21 cellular contexts compared by ENCODE assay signal in the genomic region with DNA sequence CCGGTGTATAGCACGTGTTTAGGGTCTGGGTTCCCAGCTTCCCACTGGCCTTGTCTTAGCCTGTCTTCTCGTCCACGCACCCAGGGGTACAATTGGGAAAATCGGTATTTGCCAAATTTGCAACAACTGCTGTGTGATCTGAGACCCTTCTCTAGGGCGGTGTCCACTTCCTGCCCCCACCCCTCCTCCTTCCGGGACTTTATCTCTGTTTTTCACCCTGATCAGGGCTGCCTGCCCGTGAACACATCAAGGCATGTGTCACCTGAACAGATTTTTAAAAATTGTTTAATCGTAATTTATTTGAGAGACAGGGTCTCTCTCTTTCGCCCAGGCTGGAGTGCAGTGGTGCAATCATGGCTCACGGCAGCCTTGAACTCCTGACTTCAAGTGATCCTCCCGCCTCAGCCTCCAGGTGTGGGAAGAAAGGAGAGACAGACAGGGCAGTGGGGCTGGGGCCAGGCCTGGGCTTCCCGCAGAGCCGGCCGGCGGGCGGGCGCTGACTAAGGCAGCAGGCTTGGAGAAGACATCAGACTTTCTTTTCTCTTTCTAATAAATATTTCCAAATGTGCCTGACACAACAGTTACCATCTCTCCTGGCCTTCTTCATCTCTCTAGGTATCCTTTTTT. TPM values are rescaled to one million over a fixed set of nuclear protein-coding genes. Genes with fewer than 3 reads are reported as not detected.
A peak's percentile ranks its signal among the peaks of the same experiment; 100 is the strongest.
DNase-seq lines count a peak whose midpoint lies in the region; ATAC-seq and TF ChIP-seq lines count a peak whose summit lies in the region.
"Had no signal": no experiment of that assay in that cellular context is flagged by ENCODE, and none has a peak within 500 bp of the region (broad histone marks: within the 10 kb centered on the region; RNA-seq: fewer than 3 reads in every experiment).

No MANE protein-coding gene starts in this region.

- no peak overlapping the region for H3K27ac Mint-ChIP-seq in activated naive CD4-positive, alpha-beta T cell treated with anti-CD3 and anti-CD28 coated beads, Interleukin-2, amount 10 ng/mL, durations not matched to agents 7 days and 5 days
- H3K27ac Mint-ChIP-seq in type B pancreatic cell: no peak overlapping the region
- H3K27ac Mint-ChIP-seq: HFFc6; stimulated activated naive B cell treated with anti-CD40 and anti-IgM and Interleukin-4, amounts not matched to agents 10 μg/mL and 1 μg/mL and 100 μg/mL, for 72 hours; T-helper 17 cell had no signal

- WGBS in adrenal gland, 4 donors: 71 to 84% (median 80%) methylated on average over 14 to 18 of the region's 18 CpGs

- H3K4me1 Mint-ChIP-seq in activated naive CD4-positive, alpha-beta T cell treated with anti-CD3 and anti-CD28 coated beads, Interleukin-2, amount 10 ng/mL, durations not matched to agents 7 days and 5 days: peaks cover 9% of the 10 kb centered on the region
- peaks cover 12% of the 10 kb centered on the region for H3K4me1 Mint-ChIP-seq in type B pancreatic cell (ENCODE audit: unreplicated experiment)
- H3K4me1 Mint-ChIP-seq: stimulated activated naive B cell treated with anti-CD40 and anti-IgM and Interleukin-4, amounts not matched to agents 10 μg/mL and 1 μg/mL and 100 μg/mL, for 72 hours had no signal

- no peak overlapping the region for H3K27ac ChIP-seq in adrenal gland
- H3K27ac ChIP-seq in left lung: no peak overlapping the region
- H3K27ac ChIP-seq: PC-9, SJSA1, thoracic aorta, VCaP had no signal

- DNase-seq in activated naive CD4-positive, alpha-beta T cell treated with anti-CD3 and anti-CD28 coated beads, Interleukin-2, amount 10 ng/mL, durations not matched to agents 7 days and 5 days: peak; percentile 17
- no peak for DNase-seq in activated naive CD4-positive, alpha-beta T cell (lab: John Stamatoyannopoulos, UW)
- DNase-seq in adrenal gland: peak in 4 of 7 donors; percentile 4 to 21 (median 5)
- peak; percentile 17 to 71 for DNase-seq in left lung
- DNase-seq in type B pancreatic cell (ENCODE audit: extremely low spot score, unreplicated experiment): peak; percentile 18
- no peak for DNase-seq in GDM1 (lab: John Stamatoyannopoulos, UW)
- DNase-seq in C1 segment of cervical spinal cord (lab: John Stamatoyannopoulos, UW): no peak
- DNase-seq: activated CD4-positive, alpha-beta T cell treated with anti-CD3 and anti-CD28 coated beads, Interleukin-2, amount 50 U/mL, for 4 hours; foreskin melanocyte; HFFc6; NCI-H1436 treated with DMSO at 0.1 percent for 48 hours; NCI-H2171; NCI-H748 treated with DMSO at 0.1 percent for 48 hours; PC-9; stimulated activated CD4-positive, alpha-beta T cell treated with anti-CD3 and anti-CD28 coated beads, Interleukin-2, amount 100 ng/mL, for 24 hours; stimulated activated naive B cell treated with anti-CD40 and anti-IgM and Interleukin-4, amounts not matched to agents 10 μg/mL and 1 μg/mL and 100 μg/mL, for 72 hours had no signal

- H3K27me3 Mint-ChIP-seq in activated naive CD4-positive, alpha-beta T cell treated with anti-CD3 and anti-CD28 coated beads, Interleukin-2, amount 10 ng/mL, durations not matched to agents 7 days and 5 days: peaks cover 21% of the 10 kb centered on the region
- peaks cover 10% of the 10 kb centered on the region for H3K27me3 Mint-ChIP-seq in type B pancreatic cell

- no peaks in the 10 kb centered on the region for H3K36me3 Mint-ChIP-seq in activated naive CD4-positive, alpha-beta T cell treated with anti-CD3 and anti-CD28 coated beads, Interleukin-2, amount 10 ng/mL, durations not matched to agents 7 days and 5 days
- H3K36me3 Mint-ChIP-seq in type B pancreatic cell: no peaks in the 10 kb centered on the region
- H3K36me3 Mint-ChIP-seq: stimulated activated naive B cell treated with anti-CD40 and anti-IgM and Interleukin-4, amounts not matched to agents 10 μg/mL and 1 μg/mL and 100 μg/mL, for 72 hours had no signal

- H3K27me3 ChIP-seq in adrenal gland: no peaks in the 10 kb centered on the region
- peaks cover 0 to 72% of the 10 kb centered on the region in 2 donors for H3K27me3 ChIP-seq in left lung

- H3K4me3 ChIP-seq in adrenal gland: no peak overlapping the region
- no peak overlapping the region for H3K4me3 ChIP-seq in left lung
- H3K4me3 ChIP-seq: PC-9, SJSA1, thoracic aorta had no signal

- no peak for TF ChIP-seq POLR2A in adrenal gland (IDR thresholded peaks at IDR 0.05)

- H3K9me3 ChIP-seq in adrenal gland (replicated peaks in 1 of 3): peaks cover 0 to 1% (median 0%) of the 10 kb centered on the region in 3 donors
- H3K9me3 ChIP-seq in left lung: peaks cover 0 to 9% of the 10 kb centered on the region in 2 donors

- intact Hi-C loops in adrenal gland (cut with DNase I): no loop called here
- intact Hi-C loops in left lung (cut with DNase I): no loop called here

- H3K36me3 ChIP-seq in adrenal gland (replicated peaks in 1 of 2) (no peaks in the 10 kb centered on the region), left lung (no peaks in the 10 kb centered on the region)
- H3K36me3 ChIP-seq: SJSA1, thoracic aorta had no signal

- peaks cover under 1% of the 10 kb centered on the region for H3K9me3 Mint-ChIP-seq in activated naive CD4-positive, alpha-beta T cell treated with anti-CD3 and anti-CD28 coated beads, Interleukin-2, amount 10 ng/mL, durations not matched to agents 7 days and 5 days
- no peaks in the 10 kb centered on the region for H3K9me3 Mint-ChIP-seq in type B pancreatic cell

- CTCF ChIA-PET in activated naive CD4-positive, alpha-beta T cell treated with anti-CD3 and anti-CD28 coated beads, Interleukin-2, amount 10 ng/mL, durations not matched to agents 7 days and 5 days (lab: Charles Lee): no interaction called here

- no peak overlapping the region for H3K4me3 Mint-ChIP-seq in activated naive CD4-positive, alpha-beta T cell treated with anti-CD3 and anti-CD28 coated beads, Interleukin-2, amount 10 ng/mL, durations not matched to agents 7 days and 5 days
- H3K4me3 Mint-ChIP-seq in type B pancreatic cell: no peak overlapping the region
- H3K4me3 Mint-ChIP-seq: HFFc6; stimulated activated naive B cell treated with anti-CD40 and anti-IgM and Interleukin-4, amounts not matched to agents 10 μg/mL and 1 μg/mL and 100 μg/mL, for 72 hours; T-helper 17 cell had no signal

- TF ChIP-seq CTCF in adrenal gland (IDR thresholded peaks at IDR 0.05) (no peak), left lung (IDR thresholded peaks at IDR 0.05) (no peak), type B pancreatic cell (conservative IDR thresholded peaks at IDR 0.05) (no peak)

- H3K4me1 ChIP-seq in adrenal gland (replicated peaks in 1 of 2): no peaks in the 10 kb centered on the region
- no peaks in the 10 kb centered on the region for H3K4me1 ChIP-seq in left lung
- H3K4me1 ChIP-seq: SJSA1 had no signal

- ATAC-seq in left lung (no peak), HG02588 (IDR thresholded peaks at IDR 0.05; ENCODE audit: unreplicated experiment) (no peak)
- ATAC-seq: stimulated activated naive B cell treated with anti-CD40 and anti-IgM and Interleukin-4, amounts not matched to agents 10 μg/mL and 1 μg/mL and 100 μg/mL, for 72 hours; T-helper 17 cell had no signal

RNA-seq across cellular contexts. Expression of a gene that starts 27.5 kb away (rescaled TPM):
- 1 to 10 TPM in 4 of 8 donors, under 1 TPM in 4; 0.24 to 2.8 (median 1.0) TPM for total RNA-seq in adrenal gland
- polyA plus RNA-seq in adrenal gland: 1 to 10 TPM in 1 of 3 donors, under 1 TPM in 2; 0.05 to 1.5 (median 0.80) TPM
- 1 to 10 TPM; 1.5 to 1.6 TPM for total RNA-seq in left lung
- total RNA-seq in type B pancreatic cell (ENCODE audit: low replicate concordance): 5.7 and 5.8 TPM in 2 replicates
- total RNA-seq: SJSA1, T-helper 17 cell had no signal

Comparison
In these comparisons a context has a peak if more than half of its experiments do, and no peak if none do; other contexts are left out.
1. DNase-seq: peak in activated naive CD4-positive, alpha-beta T cell treated with anti-CD3 and anti-CD28 coated beads, Interleukin-2, amount 10 ng/mL, durations not matched to agents 7 days and 5 days (single experiment), adrenal gland (4 of 7), left lung (2 of 2) and type B pancreatic cell (single experiment); none in activated naive CD4-positive, alpha-beta T cell (0 of 4), GDM1 (single experiment) and C1 segment of cervical spinal cord (0 of 14).